ENCODE assay signal across 9 cellular contexts in the genomic region with DNA sequence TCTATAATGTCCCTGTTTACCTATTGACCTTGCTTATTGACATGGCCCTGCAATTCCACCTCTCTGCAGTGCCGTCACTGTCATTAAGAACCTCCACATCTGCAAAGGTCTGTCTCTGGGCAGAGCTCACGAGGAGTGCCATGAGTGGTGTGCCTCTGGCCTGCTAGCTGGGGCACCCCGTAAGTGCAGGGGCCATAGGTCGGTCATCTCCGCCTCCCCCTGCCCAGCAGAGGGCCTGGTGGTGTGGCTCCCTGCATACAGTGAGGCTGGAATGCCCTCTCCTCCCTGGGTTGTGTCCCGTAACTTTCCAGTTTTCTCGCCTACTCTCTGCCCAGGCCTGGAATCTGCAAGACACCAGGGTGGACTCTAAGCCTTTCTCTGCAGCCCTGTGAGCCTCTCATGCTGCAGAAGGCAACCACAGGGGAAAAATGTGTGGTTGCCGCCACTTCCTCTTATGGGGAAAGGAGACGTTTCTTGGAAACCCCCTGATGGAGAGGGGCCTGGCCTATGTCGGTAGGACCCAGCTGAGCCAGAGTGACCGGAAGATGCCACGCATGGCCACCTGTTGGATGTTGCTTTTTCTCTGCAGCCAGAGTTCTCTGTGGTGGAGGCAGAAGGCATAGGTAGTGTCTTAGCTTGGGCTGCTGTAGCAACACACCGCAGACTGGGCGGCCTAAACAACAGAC. TPM values are rescaled to one million over a fixed set of nuclear protein-coding genes. Genes with fewer than 3 reads are reported as not detected.
DNase-seq lines count a peak whose midpoint lies in the region; ATAC-seq and TF ChIP-seq lines count a peak whose summit lies in the region.
"Had no signal": no experiment of that assay in that cellular context is flagged by ENCODE, and none has a peak within 500 bp of the region (broad histone marks: within the 10 kb centered on the region; RNA-seq: fewer than 3 reads in every experiment).

No MANE protein-coding gene starts in this region.

- peak overlapping the region in 1 of 4 donors; percentile 20 for H3K4me3 ChIP-seq in Peyer's patch
- H3K4me3 ChIP-seq in SJCRH30, result no peak overlapping the region
- H3K4me3 ChIP-seq: SK-N-MC had no signal

- H3K36me3 ChIP-seq in Peyer's patch (no peaks in the 10 kb centered on the region), SJCRH30 (no peaks in the 10 kb centered on the region)

- no peak for TF ChIP-seq POLR2A in Peyer's patch (IDR thresholded peaks at IDR 0.05)

- H3K4me1 ChIP-seq in Peyer's patch (peaks cover 0 to 24% (median 4%) of the 10 kb centered on the region in 4 donors), SJCRH30 (no peaks in the 10 kb centered on the region)

- peak overlapping the region; percentile 57 to 59 for H3K4me3 Mint-ChIP-seq in effector memory CD8-positive, alpha-beta T cell

- H3K4me1 Mint-ChIP-seq in effector memory CD8-positive, alpha-beta T cell (ENCODE audit: low read depth in 2 of 2), result peaks cover 65 to 69% of the 10 kb centered on the region in 2 donors

- no peak for TF ChIP-seq CTCF in Peyer's patch (IDR thresholded peaks at IDR 0.05)

- peaks cover 7% of the 10 kb centered on the region for H3K36me3 Mint-ChIP-seq in effector memory CD8-positive, alpha-beta T cell (ENCODE audit: insufficient read depth)

- DNase-seq in activated CD4-positive, CD25-positive, alpha-beta regulatory T cell (lab: John Stamatoyannopoulos, UW), result no peak
- peak in 2 of 3 donors; percentile 83 for DNase-seq in Peyer's patch
- DNase-seq in effector memory CD8-positive, alpha-beta T cell, result peak; percentile 43 to 55 (median 50)
- DNase-seq in NCI-H524 treated with DMSO at 0.1 percent for 48 hours (lab: John Stamatoyannopoulos, UW), result no peak
- DNase-seq in inferior parietal cortex (ENCODE audit: extremely low spot score), result no peak
- no peak for DNase-seq in SJCRH30

- H3K27ac Mint-ChIP-seq in effector memory CD8-positive, alpha-beta T cell, result peak overlapping the region; percentile 80 to 96

- H3K27me3 ChIP-seq in Peyer's patch, result no peaks in the 10 kb centered on the region
- H3K27me3 ChIP-seq in SJCRH30, result no peaks in the 10 kb centered on the region; the same call in 1 of the 2 replicates

- H3K27me3 Mint-ChIP-seq in effector memory CD8-positive, alpha-beta T cell, result no peaks in the 10 kb centered on the region

- ATAC-seq in activated CD4-positive, CD25-positive, alpha-beta regulatory T cell treated with anti-CD3 and anti-CD28 coated beads, Interleukin-2, amount 50 U/mL, for 24 hours, result peak; percentile 29 to 33
- ATAC-seq in HG02852 (IDR thresholded peaks at IDR 0.05; ENCODE audit: unreplicated experiment), result peak; percentile 75
- peak; percentile 68 for ATAC-seq in effector memory CD8-positive, alpha-beta T cell (replicated peaks)

- peak overlapping the region; percentile 54 to 74 (median 58) for H3K27ac ChIP-seq in Peyer's patch
- no peak overlapping the region for H3K27ac ChIP-seq in SJCRH30
- H3K27ac ChIP-seq: SK-N-MC had no signal

- H3K9me3 Mint-ChIP-seq in effector memory CD8-positive, alpha-beta T cell, result no peaks in the 10 kb centered on the region

- no peaks in the 10 kb centered on the region for H3K9me3 ChIP-seq in Peyer's patch
- no peaks in the 10 kb centered on the region for H3K9me3 ChIP-seq in SJCRH30 (replicated peaks)

RNA-seq across cellular contexts. Expression of a gene that starts 2.7 kb away (rescaled TPM):
- total RNA-seq in Peyer's patch, result 10 to 100 TPM in 1 of 4 donors, 1 to 10 TPM in 3; 1.3 to 10.7 (median 2.3) TPM
- total RNA-seq in SJCRH30 (2014; rRNA removed; shearing (Covaris generic)), result not detected in 2 replicates

RNA-seq across cellular contexts. Expression of a gene that starts 9.6 kb away (rescaled TPM):
- 1 to 10 TPM in 2 of 4 donors, not detected in 2; 1.7 to 4.1 TPM for total RNA-seq in Peyer's patch
- total RNA-seq in SJCRH30 (2014; rRNA removed; shearing (Covaris generic)), result not detected in 2 replicates

RNA-seq across cellular contexts. Expression of a gene that starts 58.1 kb away (rescaled TPM):
- total RNA-seq in Peyer's patch, result 10 to 100 TPM; 24.3 to 56.1 (median 30.0) TPM
- 13.9 and 14.0 TPM in 2 replicates for total RNA-seq in SJCRH30 (2014; rRNA removed; shearing (Covaris generic))

Comparison
In these comparisons a context has a peak if more than half of its experiments do, and no peak if none do; other contexts are left out.
1. DNase-seq: peak in Peyer's patch (2 of 3) and effector memory CD8-positive, alpha-beta T cell (3 of 3); none in activated CD4-positive, CD25-positive, alpha-beta regulatory T cell (0 of 4), NCI-H524 treated with DMSO at 0.1 percent for 48 hours (single experiment), inferior parietal cortex (single experiment) and SJCRH30 (0 of 2).
2. Peak in every context shown above with its lines, with median percentiles within 50 percentile points of each other: ATAC-seq.